In the genomic region with DNA sequence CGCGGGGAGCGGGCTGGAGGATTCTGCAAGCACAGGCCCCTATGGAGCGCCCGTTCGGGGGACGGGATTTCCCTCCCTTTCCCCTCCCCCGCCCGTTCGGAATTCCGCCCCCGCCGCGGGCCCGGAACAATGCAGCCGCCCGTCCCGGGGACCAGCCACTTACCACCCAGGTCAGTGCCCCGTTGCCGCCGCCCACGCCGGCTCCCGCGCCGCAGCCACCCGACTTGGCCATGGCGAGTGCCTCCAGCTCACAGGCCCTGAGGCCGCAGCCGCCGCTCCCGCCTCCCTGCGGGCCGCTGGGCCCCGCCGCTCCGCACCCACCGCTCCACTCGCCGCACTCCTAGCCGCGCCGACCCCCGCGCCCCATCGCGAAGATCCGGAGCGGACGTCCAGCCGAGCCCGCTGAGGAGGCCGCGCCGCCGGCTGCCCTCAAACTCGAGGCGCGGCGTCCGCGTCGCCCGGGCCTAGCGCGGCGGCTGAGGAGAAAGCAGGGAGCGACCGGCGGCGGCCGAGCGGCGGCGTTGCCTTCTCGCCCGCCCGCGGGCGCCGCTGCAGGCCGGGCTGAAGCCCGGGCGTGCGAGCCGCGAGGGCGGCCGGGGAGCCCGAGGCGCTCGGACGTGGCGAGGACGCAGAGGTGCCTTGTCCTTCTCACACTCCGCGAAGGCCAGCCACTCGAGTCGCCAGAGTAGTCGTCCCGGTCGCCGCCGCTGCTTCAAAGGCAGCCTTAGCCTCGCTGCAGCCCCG, we compare ENCODE assay signal across 8 cellular contexts. TPM values are rescaled to one million over a fixed set of nuclear protein-coding genes. Genes with fewer than 3 reads are reported as not detected.
DNase-seq lines count a peak whose midpoint lies in the region; ATAC-seq and TF ChIP-seq lines count a peak whose summit lies in the region.

No MANE protein-coding gene starts in this region.

- no peaks in the 10 kb centered on the region for H3K9me3 ChIP-seq in PC-9 (ENCODE audit: insufficient read depth, low read depth)
- no peaks in the 10 kb centered on the region for H3K9me3 ChIP-seq in neuron (ENCODE audit: low read length)
- H3K9me3 ChIP-seq in subcutaneous abdominal adipose tissue (ENCODE audit: control insufficient read depth in 5 of 5, low read length in 5 of 5), result no peaks in the 10 kb centered on the region

- peaks cover 5% of the 10 kb centered on the region; the same call in 1 of the 2 replicates for H3F3A ChIP-seq in PC-9 (ENCODE audit: insufficient read depth, low read depth)

- peaks cover 21% of the 10 kb centered on the region for H4K20me1 ChIP-seq in PC-9 (ENCODE audit: insufficient read depth)

- peak; percentile 31 to 88 (median 70) for DNase-seq in NCI-H1417 (lab: John Stamatoyannopoulos, UW)
- no peak for DNase-seq in NCI-H1417 treated with DMSO at 0.1 percent for 48 hours (lab: John Stamatoyannopoulos, UW)
- peak in 1 of 2 experiments; percentile 46 for DNase-seq in PC-9
- peak; percentile 59 for DNase-seq in activated gamma-delta T cell (lab: John Stamatoyannopoulos, UW)
- peak; percentile 47 to 79 for DNase-seq in foreskin fibroblast

- H3K79me2 ChIP-seq in PC-9 (ENCODE audit: low read depth), result peaks cover 48% of the 10 kb centered on the region

- H3K4me2 ChIP-seq in PC-9, result peak overlapping the region; percentile 98

- H3K36me3 ChIP-seq in PC-9 (ENCODE audit: low read depth) (no peaks in the 10 kb centered on the region), neuron (ENCODE audit: insufficient read depth, low read length) (no peaks in the 10 kb centered on the region), subcutaneous abdominal adipose tissue (ENCODE audit: control insufficient read depth in 5 of 5, insufficient read depth in 5 of 5, low read length in 5 of 5) (no peaks in the 10 kb centered on the region)

- TF ChIP-seq CTCF in PC-9 (conservative IDR thresholded peaks at IDR 0.05), result no peak
- no peak for TF ChIP-seq CTCF in foreskin fibroblast (IDR thresholded peaks at IDR 0.05; ENCODE audit: low read depth, low read length)

- H3K4me3 ChIP-seq in PC-9 (peak overlapping the region; percentile 89), foreskin fibroblast (ENCODE audit: low read depth in 1 of 2, low read length in 2 of 2) (peak overlapping the region; percentile 79 to 93), neuron (ENCODE audit: low read length) (peak overlapping the region; percentile 82), subcutaneous abdominal adipose tissue (ENCODE audit: low read depth in 1 of 5, low read length in 5 of 5) (peak overlapping the region; percentile 71 to 93 (median 84))

- H3K4me1 ChIP-seq in PC-9 (replicated peaks; ENCODE audit: insufficient read depth) (peaks cover 17% of the 10 kb centered on the region), neuron (ENCODE audit: insufficient read depth, low read length) (peaks cover 27% of the 10 kb centered on the region), subcutaneous abdominal adipose tissue (ENCODE audit: control insufficient read depth in 5 of 5, insufficient read depth in 5 of 5, low read length in 5 of 5) (peaks cover 7 to 38% (median 35%) of the 10 kb centered on the region in 5 donors)

- POLR2A ChIA-PET in PC-9 (lab: Charles Lee; ENCODE audit: unreplicated experiment), result no interaction called here

- BruUV-seq in PC-9 (replicated peaks; lab: Mats Ljungman, UMichigan), result no TSS peak

- H3K27me3 ChIP-seq in PC-9 (ENCODE audit: insufficient read depth, low read depth) (no peaks in the 10 kb centered on the region), neuron (ENCODE audit: insufficient read depth, low read length) (no peaks in the 10 kb centered on the region), subcutaneous abdominal adipose tissue (ENCODE audit: control insufficient read depth in 5 of 5, insufficient read depth in 4 of 5, low read length in 5 of 5) (no peaks in the 10 kb centered on the region)

- intact Hi-C loops in PC-9 (cut with micrococcal nuclease; ENCODE audit: unreplicated experiment), result loop anchor here (2.0 to 5.0 kb wide), 2 partner anchors 53 to 119 kb away; a partner anchor contains a TSS

- H3K27ac ChIP-seq in PC-9, result peak overlapping the region; percentile 64
- H3K27ac ChIP-seq in subcutaneous abdominal adipose tissue (ENCODE audit: low read depth, low read length), result peak overlapping the region; percentile 98

- H2AFZ ChIP-seq in PC-9, result peak overlapping the region; percentile 82
- H2AFZ ChIP-seq in neuron (ENCODE audit: low read depth, low read length), result peak overlapping the region; percentile 52

- peak overlapping the region; percentile 84 to 92 (median 90) for H3K9ac ChIP-seq in subcutaneous abdominal adipose tissue (ENCODE audit: low read length in 5 of 5)

- CTCF ChIA-PET in PC-9 (lab: Charles Lee), result no interaction called here

- H3K9me2 ChIP-seq in PC-9 (ENCODE audit: insufficient read depth), result no peaks in the 10 kb centered on the region

- peak; percentile 28 for ATAC-seq in HG02678 (IDR thresholded peaks at IDR 0.05; ENCODE audit: unreplicated experiment)

RNA-seq across cellular contexts. Expression of a gene that starts 0.5 kb away (rescaled TPM):
- total RNA-seq in PC-9 (2021), result 80.1 and 106 TPM in 2 replicates
